26 cellular contexts compared by ENCODE assay signal in genomic region chr7:18689535-18689934, GRCh38.
"Had no signal": no experiment of that assay in that cellular context is flagged by ENCODE, and none has a peak within 500 bp of the region (broad histone marks: within the 10 kb centered on the region; RNA-seq: fewer than 3 reads in every experiment).

No MANE protein-coding gene starts in this region.

- H2AFZ ChIP-seq: parathyroid adenoma had no signal

- H3K27me3 ChIP-seq: adrenal gland, sigmoid colon, suprapubic skin, tibial artery had no signal

- H3K9ac ChIP-seq: parathyroid adenoma had no signal

- H3K27ac ChIP-seq: adrenal gland, left ventricle myocardium inferior, parathyroid adenoma, psoas muscle, sigmoid colon, suprapubic skin, tibial artery, VCaP had no signal

- ATAC-seq: effector memory CD8-positive, alpha-beta T cell; psoas muscle; stimulated activated effector memory CD8-positive, alpha-beta T cell treated with anti-CD3 and anti-CD28 coated beads, Interleukin-12 subunit alpha, Interleukin-12 subunit beta, amount 100 ng/mL, for 72 hours had no signal

- H3K9me3 ChIP-seq: adrenal gland, left ventricle myocardium inferior, psoas muscle, sigmoid colon, suprapubic skin, tibial artery had no signal

- H3K4me3 ChIP-seq: adrenal gland, left ventricle myocardium inferior, lung, psoas muscle, sigmoid colon, suprapubic skin, tibial artery had no signal

- H3K4me1 ChIP-seq: adrenal gland, left ventricle myocardium inferior, parathyroid adenoma, psoas muscle, sigmoid colon, suprapubic skin had no signal

- H3K36me3 ChIP-seq: adrenal gland, left ventricle myocardium inferior, sigmoid colon, suprapubic skin, tibial artery had no signal

- DNase-seq: activated CD4-positive, alpha-beta T cell treated with anti-CD3 and anti-CD28 coated beads for 4 hours; activated CD4-positive, alpha-beta T cell treated with anti-CD3 and anti-CD28 coated beads, Interleukin-2, amount 50 U/mL, for 4 hours; activated CD8-positive, alpha-beta memory T cell treated with anti-CD3 and anti-CD28 coated beads for 24 hours; activated effector memory CD4-positive, alpha-beta T cell treated with Interleukin-2 at 50 U/mL for 16 hours; activated naive CD4-positive, alpha-beta T cell treated with Interleukin-2 at 50 U/mL for 16 hours; activated naive CD8-positive, alpha-beta T cell treated with anti-CD3 and anti-CD28 coated beads for 36 hours; adrenal gland; aorta; caudate nucleus; cortex of kidney; effector memory CD8-positive, alpha-beta T cell; erythroblast; foreskin melanocyte; left ventricle myocardium inferior; nucleus accumbens; psoas muscle; sigmoid colon; small intestine; stimulated activated CD4-positive, alpha-beta T cell treated with anti-CD3 and anti-CD28 coated beads, Interleukin-4, amount 100 ng/mL, for 24 hours; T-helper 9 cell; tibial artery had no signal
